In genomic region chr2:42622943-42623676, GRCh38 we compare ENCODE assay signal across 31 cellular contexts. TPM values are rescaled to one million over a fixed set of nuclear protein-coding genes. Genes with fewer than 3 reads are reported as not detected.
A peak's percentile ranks its signal among the peaks of the same experiment; 100 is the strongest.
DNase-seq lines count a peak whose midpoint lies in the region; ATAC-seq, FAIRE-seq and TF ChIP-seq lines count a peak whose summit lies in the region.
"Had no signal": no experiment of that assay in that cellular context is flagged by ENCODE, and none has a peak within 500 bp of the region (broad histone marks: within the 10 kb centered on the region; RNA-seq: fewer than 3 reads in every experiment).

No MANE protein-coding gene starts in this region.

- FAIRE-seq in A549 (lab: Jason Lieb, UNC) (no peak), HTR-8/SVneo (lab: Jason Lieb, UNC) (peak; percentile 36)
- FAIRE-seq: colon, islet of Langerhans had no signal

- TF ChIP-seq RAD21 in A549 (conservative IDR thresholded peaks at IDR 0.05 in 1 of 2, IDR thresholded peaks at IDR 0.05 in 1 of 2): no peak

- no peaks in the 10 kb centered on the region for H3K9me3 ChIP-seq in A549
- H3K9me3 ChIP-seq: BE2C, esophagus muscularis mucosa, left ventricle myocardium inferior, SJSA1, tibial nerve had no signal

- 71% methylated on average over 5 of the region's 5 CpGs for WGBS in A549 (ENCODE audit: missing lambda C conversion rate)

- TF ChIP-seq CTCF in A549 (IDR thresholded peaks at IDR 0.05): no peak
- peak; percentile 21 for TF ChIP-seq CTCF in choroid plexus epithelial cell (conservative IDR thresholded peaks at IDR 0.05; ENCODE audit: low read depth, low read length)

- no peak overlapping the region for H3K27ac ChIP-seq in A549
- H3K27ac ChIP-seq: esophagus muscularis mucosa, foreskin keratinocyte, left ventricle myocardium inferior, SJSA1, tibial nerve had no signal

- DNase-seq in A549 (ENCODE audit: low read depth in 1 of 2, low spot score in 1 of 2) (peak in 1 of 2 experiments; percentile 29), HTR-8/SVneo (ENCODE audit: insufficient read length, low spot score) (no peak), choroid plexus epithelial cell (ENCODE audit: low read depth) (peak; percentile 37), left colon (peak; percentile 22 to 62), cardiac septum (ENCODE audit: low spot score) (no peak), T-helper 2 cell (no peak), A172 (ENCODE audit: low spot score) (no peak), NOMO-1 treated with DMSO at 0.1 percent for 48 hours (lab: John Stamatoyannopoulos, UW; ENCODE audit: unreplicated experiment) (no peak)
- DNase-seq: ACHN; activated CD4-positive, alpha-beta memory T cell treated with anti-CD3 and anti-CD28 coated beads, Interleukin-2, amount 10 ng/mL, durations not matched to agents 7 days and 5 days; activated CD4-positive, CD25-positive, alpha-beta regulatory T cell treated with anti-CD3 and anti-CD28 coated beads, Interleukin-2, amount 50 U/mL, for 72 hours; activated CD8-positive, alpha-beta memory T cell treated with anti-CD3 and anti-CD28 coated beads, Interleukin-2, amount 50 U/mL, for 48 hours; amygdala; BE2C; DMS53; effector memory CD4-positive, alpha-beta T cell; foreskin keratinocyte; Kasumi-1; left ventricle myocardium inferior; NCI-H1694 treated with DMSO at 0.1 percent for 48 hours; retina; stimulated activated CD4-positive, alpha-beta T cell treated with anti-CD3 and anti-CD28 coated beads, Interleukin-2, amount 100 ng/mL, for 24 hours; T-cell had no signal

- TF ChIP-seq EP300 in A549 (IDR thresholded peaks at IDR 0.05): no peak

- POLR2A ChIA-PET in A549 (lab: Yijun Ruan, JAX): no interaction called here

- CTCF ChIA-PET in A549 (lab: Yijun Ruan, JAX): interaction anchor here (0.8 kb wide), 1 partner anchor 40 kb away, joined by 3 read pairs; no protein-coding TSS in a partner anchor

- ATAC-seq in A549 (peak; percentile 62 to 65; a peak in 5 of 6 replicates), left colon (peak; percentile 97)
- ATAC-seq: activated T-helper 17 cell treated with anti-CD3 and anti-CD28 coated beads, Interleukin-2, amount 50 U/mL, for 72 hours; foreskin keratinocyte; T-cell had no signal

- H3K4me2 ChIP-seq in A549: no peak overlapping the region
- H3K4me2 ChIP-seq: smooth muscle cell had no signal

- no peak overlapping the region for H3K4me3 ChIP-seq in A549
- H3K4me3 ChIP-seq in choroid plexus epithelial cell (ENCODE audit: low read depth, low read length): no peak overlapping the region
- H3K4me3 ChIP-seq: esophagus muscularis mucosa, HAP-1, left ventricle myocardium inferior, SJSA1, smooth muscle cell, tibial nerve had no signal

- TF ChIP-seq POLR2A in A549 (IDR thresholded peaks at IDR 0.05; ENCODE audit: low read length): no peak

- H3K4me1 ChIP-seq in A549: peaks cover 16% of the 10 kb centered on the region
- H3K4me1 ChIP-seq: BE2C, esophagus muscularis mucosa, foreskin keratinocyte, HAP-1, left ventricle myocardium inferior, tibial nerve had no signal

- intact Hi-C loops in left colon (cut with DNase I, micrococcal nuclease) (no loop called here), cardiac septum (cut with DNase I) (no loop called here)

TF ChIP-seq in A549, 52 proteins besides CTCF, POLR2A, EP300 and RAD21:
- TF ChIP-seq CHD2 (IDR thresholded peaks at IDR 0.05; ENCODE audit: low read length, partially characterized antibody) (no peak), ZSCAN20 (CRISPR knock-in tag; IDR thresholded peaks at IDR 0.05) (no peak), CBX8 (IDR thresholded peaks at IDR 0.05) (no peak), KDM1A (IDR thresholded peaks at IDR 0.05; ENCODE audit: low read depth) (no peak), FOSB (CRISPR knock-in tag; IDR thresholded peaks at IDR 0.05) (no peak), TFCP2L1 (CRISPR knock-in tag; IDR thresholded peaks at IDR 0.05) (no peak)

RNA-seq across cellular contexts. Expression of gene MTA3, which starts 54.7 kb away (rescaled TPM):
- polyA plus RNA-seq in A549 (2011; rRNA removed) (65.6 and 74.1 TPM in 2 replicates), A549 (2017; fragmentation: RNase III; extraction: RNeasy Plus Mini Kit Qiagen cat#74134 plus additional on column Dnase treatment) (45.3 to 52.7 TPM (median 49.3 TPM) in 3 replicates)
- polyA plus RNA-seq in A549 (2012; cell fraction: cytosol; rRNA removed): 30.1 and 31.6 TPM in 2 replicates
- 16.1 and 42.3 TPM in 2 replicates for polyA plus RNA-seq in A549 (2012; cell fraction: nucleus; rRNA removed)
- polyA minus RNA-seq in A549 (2011; rRNA and poly(A)+ RNA removed): 34.5 and 46.8 TPM in 2 replicates
- total RNA-seq in left colon (10 to 100 TPM; 39.1 to 47.4 TPM), cardiac septum (21.4 TPM)
- total RNA-seq in A172 (2014; rRNA removed; shearing (Covaris generic)): 35.5 and 45.3 TPM in 2 replicates

Comparison
In these comparisons a context has a peak if more than half of its experiments do, and no peak if none do; other contexts are left out.
1. DNase-seq: peak in choroid plexus epithelial cell (single experiment) and left colon (2 of 2); none in HTR-8/SVneo (single experiment), cardiac septum (single experiment), T-helper 2 cell (0 of 5), A172 (single experiment) and NOMO-1 treated with DMSO at 0.1 percent for 48 hours (single experiment).